In genomic region chr6:154537486-154537885, GRCh38 we compare ENCODE assay signal across 20 cellular contexts. TPM values are rescaled to one million over a fixed set of nuclear protein-coding genes. Genes with fewer than 3 reads are reported as not detected.
A peak's percentile ranks its signal among the peaks of the same experiment; 100 is the strongest.
DNase-seq lines count a peak whose midpoint lies in the region; ATAC-seq, FAIRE-seq and TF ChIP-seq lines count a peak whose summit lies in the region.
"Had no signal": no experiment of that assay in that cellular context is flagged by ENCODE, and none has a peak within 500 bp of the region (broad histone marks: within the 10 kb centered on the region; RNA-seq: fewer than 3 reads in every experiment).

No MANE protein-coding gene starts in this region.

- BruUV-seq in K562 (replicated peaks; lab: Mats Ljungman, UMichigan): no TSS peak

- H3K27ac ChIP-seq in K562 (ENCODE audit: extremely low read depth, low read depth, low read length): no peak overlapping the region
- H3K27ac ChIP-seq in mesenchymal stem cell (ENCODE audit: low read length, poor library complexity, severe bottlenecking): no peak overlapping the region
- no peak overlapping the region for H3K27ac ChIP-seq in smooth muscle cell (ENCODE audit: low read depth)
- H3K27ac ChIP-seq in Peyer's patch: peak overlapping the region in 2 of 4 donors; percentile 15 to 47
- H3K27ac ChIP-seq: 22Rv1, gastroesophageal sphincter, skin epidermis, tibial artery had no signal

- H2BK12ac ChIP-seq in mesenchymal stem cell (ENCODE audit: low read length in 2 of 2): peak overlapping the region in 1 of 2 experiments; percentile 64

- H4K91ac ChIP-seq in mesenchymal stem cell (ENCODE audit: low read length): peak overlapping the region; percentile 39

- H2BK15ac ChIP-seq in mesenchymal stem cell (ENCODE audit: low read depth, poor library complexity, severe bottlenecking): no peak overlapping the region

- H3K18ac ChIP-seq in mesenchymal stem cell (ENCODE audit: low read depth in 1 of 2, low read length in 2 of 2): peak overlapping the region; percentile 83 to 84

- H3K9me3 ChIP-seq in K562 (replicated peaks; ENCODE audit: control insufficient read depth, insufficient read depth, low read depth, low read length): no peaks in the 10 kb centered on the region
- no peaks in the 10 kb centered on the region for H3K9me3 ChIP-seq in mesenchymal stem cell (ENCODE audit: control insufficient read depth, low read length)
- no peaks in the 10 kb centered on the region for H3K9me3 ChIP-seq in smooth muscle cell (replicated peaks; ENCODE audit: low read depth)
- H3K9me3 ChIP-seq in Peyer's patch: no peaks in the 10 kb centered on the region
- H3K9me3 ChIP-seq: gastroesophageal sphincter, tibial artery had no signal

- H3K4me3 ChIP-seq in K562 (no peak overlapping the region), mesenchymal stem cell (ENCODE audit: insufficient read depth in 1 of 2, low read depth in 1 of 2, low read length in 2 of 2) (no peak overlapping the region), smooth muscle cell (peak overlapping the region; percentile 16), Peyer's patch (no peak overlapping the region)
- H3K4me3 ChIP-seq: gastroesophageal sphincter, skin epidermis, tibial artery had no signal

- H3K27me3 ChIP-seq in K562 (ENCODE audit: control insufficient read depth in 2 of 2, insufficient read depth in 2 of 2, low read length in 2 of 2) (no peaks in the 10 kb centered on the region), mesenchymal stem cell (ENCODE audit: control insufficient read depth in 1 of 2, insufficient read depth in 1 of 2, low read length in 2 of 2) (peaks cover 0 to 6% of the 10 kb centered on the region in 2 experiments), smooth muscle cell (ENCODE audit: low read depth) (no peaks in the 10 kb centered on the region), Peyer's patch (no peaks in the 10 kb centered on the region)
- H3K27me3 ChIP-seq: gastroesophageal sphincter, tibial artery had no signal

- no peak for TF ChIP-seq POLR2A in K562 (conservative IDR thresholded peaks at IDR 0.05)
- TF ChIP-seq POLR2A in Peyer's patch (IDR thresholded peaks at IDR 0.05): no peak

- peak overlapping the region; percentile 69 for H4K8ac ChIP-seq in mesenchymal stem cell (ENCODE audit: low read length)

- no peaks in the 10 kb centered on the region for H3K9me1 ChIP-seq in K562 (ENCODE audit: control insufficient read depth, insufficient read depth, low read length)

- peak; percentile 40 for ATAC-seq in K562
- no peak for ATAC-seq in stimulated activated naive B cell treated with anti-CD40 and anti-IgM and Interleukin-4, amounts not matched to agents 10 μg/mL and 1 μg/mL and 100 μg/mL, for 72 hours (replicated peaks)
- no peak for ATAC-seq in HG03457 (IDR thresholded peaks at IDR 0.05; ENCODE audit: unreplicated experiment)
- ATAC-seq: gastroesophageal sphincter, Panc1 had no signal

- H3K36me3 ChIP-seq in K562 (ENCODE audit: control insufficient read depth, insufficient read depth, low read length) (no peaks in the 10 kb centered on the region), mesenchymal stem cell (ENCODE audit: control insufficient read depth in 1 of 2, insufficient read depth in 2 of 2, low read depth in 1 of 2, low read length in 2 of 2) (no peaks in the 10 kb centered on the region), smooth muscle cell (ENCODE audit: low read depth) (no peaks in the 10 kb centered on the region), Peyer's patch (no peaks in the 10 kb centered on the region)
- H3K36me3 ChIP-seq: gastroesophageal sphincter, tibial artery had no signal

- H3K23ac ChIP-seq in mesenchymal stem cell (ENCODE audit: low read length in 2 of 2): no peak overlapping the region

- no peak for TF ChIP-seq EP300 in K562 (IDR thresholded peaks at IDR 0.05; ENCODE audit: low read length)

- POLR2A ChIA-PET in K562 (lab: Yijun Ruan, JAX): no interaction called here

- peak; percentile 16 for DNase-seq in DMS153 treated with DMSO at 0.1 percent for 48 hours (lab: John Stamatoyannopoulos, UW; ENCODE audit: unreplicated experiment)
- DNase-seq in DMS153 (lab: John Stamatoyannopoulos, UW): no peak
- no peak for DNase-seq in K562 (ENCODE audit: extremely low read depth in 1 of 4, low spot score in 3 of 4)
- DNase-seq in mesenchymal stem cell: peak; percentile 7
- no peak for DNase-seq in smooth muscle cell (lab: John Stamatoyannopoulos, UW; ENCODE audit: unreplicated experiment)
- no peak for DNase-seq in stimulated activated naive B cell treated with anti-CD40 and anti-IgM and Interleukin-4, amounts not matched to agents 10 μg/mL and 1 μg/mL and 100 μg/mL, for 72 hours
- DNase-seq in Peyer's patch: no peak
- DNase-seq: activated CD4-positive, alpha-beta T cell treated with anti-CD3 and anti-CD28 coated beads, Interleukin-2, amount 50 U/mL, for 4 hours; activated naive CD8-positive, alpha-beta T cell treated with anti-CD3 and anti-CD28 coated beads for 36 hours; activated T-cell treated with anti-CD3 and anti-CD28 coated beads, Interleukin-2, amount 50 U/mL, for 1 hour; DMS79; NCI-H187; NCI-H524 treated with DMSO at 0.1 percent for 48 hours; tibial artery had no signal

- intact Hi-C loops in K562 (cut with micrococcal nuclease): no loop called here

- peak overlapping the region in 1 of 2 experiments; percentile 64 for H3K4ac ChIP-seq in mesenchymal stem cell (ENCODE audit: low read depth in 1 of 2, low read length in 2 of 2)

- H3K14ac ChIP-seq in mesenchymal stem cell (ENCODE audit: low read length in 2 of 2): peak overlapping the region in 1 of 2 experiments; percentile 71

- peaks cover 0 to 4% of the 10 kb centered on the region in 2 donors for H3K27me3 Mint-ChIP-seq in stimulated activated naive B cell treated with anti-CD40 and anti-IgM and Interleukin-4, amounts not matched to agents 10 μg/mL and 1 μg/mL and 100 μg/mL, for 72 hours
- H3K27me3 Mint-ChIP-seq: activated naive CD8-positive, alpha-beta T cell treated with anti-CD3 and anti-CD28 coated beads for 36 hours; dendritic cell treated with granulocyte-macrophage colony-stimulating factor and Interleukin-4, amounts not matched to agents 40 ng/mL and 50 ng/mL, for 4 days had no signal

- H2BK120ac ChIP-seq in mesenchymal stem cell (ENCODE audit: low read depth, low read length): no peak overlapping the region

- no peak overlapping the region for H2AK5ac ChIP-seq in mesenchymal stem cell (ENCODE audit: low read length, severe bottlenecking)

- H3F3A ChIP-seq in smooth muscle cell (ENCODE audit: low read depth): no peaks in the 10 kb centered on the region

- no peak overlapping the region for H3K4me3 Mint-ChIP-seq in stimulated activated naive B cell treated with anti-CD40 and anti-IgM and Interleukin-4, amounts not matched to agents 10 μg/mL and 1 μg/mL and 100 μg/mL, for 72 hours
- H3K4me3 Mint-ChIP-seq: activated naive CD8-positive, alpha-beta T cell treated with anti-CD3 and anti-CD28 coated beads for 36 hours; dendritic cell treated with granulocyte-macrophage colony-stimulating factor and Interleukin-4, amounts not matched to agents 40 ng/mL and 50 ng/mL, for 4 days had no signal

- H3K9me3 Mint-ChIP-seq in stimulated activated naive B cell treated with anti-CD40 and anti-IgM and Interleukin-4, amounts not matched to agents 10 μg/mL and 1 μg/mL and 100 μg/mL, for 72 hours: no peaks in the 10 kb centered on the region
- H3K9me3 Mint-ChIP-seq: activated naive CD8-positive, alpha-beta T cell treated with anti-CD3 and anti-CD28 coated beads for 36 hours; dendritic cell treated with granulocyte-macrophage colony-stimulating factor and Interleukin-4, amounts not matched to agents 40 ng/mL and 50 ng/mL, for 4 days had no signal

- no peak overlapping the region for H3K4me2 ChIP-seq in K562 (ENCODE audit: insufficient read depth, low read length)
- H3K4me2 ChIP-seq in mesenchymal stem cell (ENCODE audit: low read length, poor library complexity, severe bottlenecking): no peak overlapping the region
- H3K4me2 ChIP-seq in smooth muscle cell: peak overlapping the region; percentile 13

- H2BK5ac ChIP-seq in mesenchymal stem cell (ENCODE audit: low read depth, low read length, poor library complexity, severe bottlenecking): no peak overlapping the region

- H3K9ac ChIP-seq in K562 (ENCODE audit: insufficient read depth in 1 of 2, low read depth in 2 of 2, low read length in 2 of 2) (peak overlapping the region in 1 of 2 experiments; percentile 72; a peak in 1 of 4 replicates), mesenchymal stem cell (ENCODE audit: low read length) (no peak overlapping the region), smooth muscle cell (ENCODE audit: low read depth) (no peak overlapping the region)

- in situ Hi-C loops in K562 (cut with MboI): no loop called here

- H3K4me1 ChIP-seq in K562 (replicated peaks in 1 of 2; ENCODE audit: control insufficient read depth in 2 of 2, insufficient read depth in 2 of 2, low read length in 2 of 2) (peaks cover 7 to 11% of the 10 kb centered on the region in 2 experiments; a peak in 3 of 5 replicates), mesenchymal stem cell (ENCODE audit: control insufficient read depth, insufficient read depth, low read depth, low read length) (peaks cover 8% of the 10 kb centered on the region), smooth muscle cell (ENCODE audit: low read depth) (peaks cover 27% of the 10 kb centered on the region), Peyer's patch (peaks cover 0 to 18% (median 0%) of the 10 kb centered on the region in 4 donors)
- H3K4me1 ChIP-seq: gastroesophageal sphincter had no signal

- H3K79me2 ChIP-seq in K562 (ENCODE audit: control insufficient read depth, insufficient read depth, low read length) (no peaks in the 10 kb centered on the region), smooth muscle cell (ENCODE audit: low read depth) (no peaks in the 10 kb centered on the region)

- 61% methylated on average over 8 of the region's 8 CpGs for WGBS in K562 (ENCODE audit: insufficient coverage, low coverage, missing lambda C conversion rate)
- WGBS in mesenchymal stem cell: 0% methylated on average over 1 of the region's 8 CpGs
- 24% methylated on average over 8 of the region's 8 CpGs for WGBS in smooth muscle cell (ENCODE audit: low lambda C conversion rate)

- no peak overlapping the region for H3K27ac Mint-ChIP-seq in stimulated activated naive B cell treated with anti-CD40 and anti-IgM and Interleukin-4, amounts not matched to agents 10 μg/mL and 1 μg/mL and 100 μg/mL, for 72 hours
- H3K27ac Mint-ChIP-seq: activated naive CD8-positive, alpha-beta T cell treated with anti-CD3 and anti-CD28 coated beads for 36 hours; dendritic cell treated with granulocyte-macrophage colony-stimulating factor and Interleukin-4, amounts not matched to agents 40 ng/mL and 50 ng/mL, for 4 days had no signal

- H3K79me1 ChIP-seq in mesenchymal stem cell (replicated peaks; ENCODE audit: low read length, poor library complexity, severe bottlenecking): no peaks in the 10 kb centered on the region

- CTCF ChIA-PET in K562 (lab: Yijun Ruan, JAX; ENCODE audit: low intra/inter-chr PET ratio): no interaction called here

- H2AFZ ChIP-seq in K562 (ENCODE audit: low read depth, low read length): peak overlapping the region; percentile 63
- H2AFZ ChIP-seq in mesenchymal stem cell (ENCODE audit: low read depth, low read length): peak overlapping the region; percentile 88
- H2AFZ ChIP-seq in smooth muscle cell (ENCODE audit: low read depth): peak overlapping the region; percentile 34

- H3K36me3 Mint-ChIP-seq in stimulated activated naive B cell treated with anti-CD40 and anti-IgM and Interleukin-4, amounts not matched to agents 10 μg/mL and 1 μg/mL and 100 μg/mL, for 72 hours: no peaks in the 10 kb centered on the region
- H3K36me3 Mint-ChIP-seq: activated naive CD8-positive, alpha-beta T cell treated with anti-CD3 and anti-CD28 coated beads for 36 hours had no signal

- H3K4me1 Mint-ChIP-seq in stimulated activated naive B cell treated with anti-CD40 and anti-IgM and Interleukin-4, amounts not matched to agents 10 μg/mL and 1 μg/mL and 100 μg/mL, for 72 hours: no peaks in the 10 kb centered on the region
- H3K4me1 Mint-ChIP-seq: activated naive CD8-positive, alpha-beta T cell treated with anti-CD3 and anti-CD28 coated beads for 36 hours had no signal

- H4K20me1 ChIP-seq in K562 (replicated peaks; ENCODE audit: control insufficient read depth, insufficient read depth, low read length) (no peaks in the 10 kb centered on the region), smooth muscle cell (ENCODE audit: low read depth) (no peaks in the 10 kb centered on the region)

- no peak for TF ChIP-seq RAD21 in K562 (CRISPR knock-in tag; conservative IDR thresholded peaks at IDR 0.05 in 1 of 2, IDR thresholded peaks at IDR 0.05 in 1 of 2)

- FAIRE-seq in K562 (lab: Jason Lieb, UNC): no peak

- TF ChIP-seq CTCF in K562 (IDR thresholded peaks at IDR 0.05 in 2 of 3, conservative IDR thresholded peaks at IDR 0.05 in 1 of 3; ENCODE audit: insufficient read depth in 2 of 3, low read depth in 1 of 3, low read length in 3 of 3) (no peak), smooth muscle cell (IDR thresholded peaks at IDR 0.05; ENCODE audit: borderline replicate concordance, insufficient read depth, poor library complexity, severe bottlenecking) (no peak), Peyer's patch (IDR thresholded peaks at IDR 0.05) (no peak)

RNA-seq across cellular contexts. Expression of gene CNKSR3, which starts 27.0 kb away (rescaled TPM):
- 10.5 and 14.3 TPM in 2 replicates for total RNA-seq in K562 (2011; cell fraction: chromatin; rRNA removed; ENCODE audit: low replicate concordance)
- total RNA-seq in K562 (2011; cell fraction: nucleolus; rRNA removed): 4.2 and 4.6 TPM in 2 replicates
- total RNA-seq in K562 (2011; cell fraction: nucleoplasm; rRNA removed): 7.0 and 15.1 TPM in 2 replicates
- 6.7 and 11.6 TPM in 2 replicates for total RNA-seq in K562 (2014; rRNA removed)
- total RNA-seq in K562 (2014; rRNA removed; fragmentation: Illumina TruSeq; extraction: Trizol): 19.4 and 20.6 TPM in 2 replicates
- total RNA-seq in K562 (2015; rRNA removed; fragmentation: Illumina TruSeq; extraction: Trizol): 17.4 and 18.6 TPM in 2 replicates
- 25.7 and 27.9 TPM in 2 replicates for total RNA-seq in K562 (2021)
- 7.1 and 8.1 TPM in 2 replicates for polyA plus RNA-seq in K562 (2011; rRNA removed)
- polyA plus RNA-seq in K562 (2011; cell fraction: cytosol; rRNA removed): 4.9 and 5.0 TPM in 2 replicates
- polyA plus RNA-seq in K562 (2011; cell fraction: nucleus; rRNA removed): 5.8 and 8.4 TPM in 2 replicates
- 5.2 and 13.5 TPM in 2 replicates for polyA plus RNA-seq in K562 (2012)
- polyA plus RNA-seq in K562 (2014; fragmentation: Illumina TruSeq; extraction: Trizol): 24.2 and 29.6 TPM in 2 replicates
- polyA plus RNA-seq in K562 (2014; fragmentation: Nextera tagmentation; extraction: Ambion mirVana): 1 to 10 TPM; 4.5 to 5.3 TPM
- 9.5 and 9.7 TPM in 2 replicates for polyA plus RNA-seq in K562 (2014; rRNA removed)
- polyA minus RNA-seq in K562 (2011; rRNA and poly(A)+ RNA removed): 11.9 and 12.1 TPM in 2 replicates
- polyA minus RNA-seq in K562 (2011; cell fraction: cytosol; rRNA and poly(A)+ RNA removed): 5.2 and 6.2 TPM in 2 replicates
- 3.0 and 5.4 TPM in 2 replicates for polyA minus RNA-seq in K562 (2011; cell fraction: nucleus; rRNA and poly(A)+ RNA removed)
- 5.2 TPM for polyA plus RNA-seq in mesenchymal stem cell (2013, experiment 1 of 2)
- 5.6 TPM for polyA plus RNA-seq in mesenchymal stem cell (2013, experiment 2 of 2)
- 5.0 and 5.1 TPM in 2 replicates for total RNA-seq in smooth muscle cell
- polyA plus RNA-seq in smooth muscle cell: 4.5 and 5.5 TPM in 2 replicates
- total RNA-seq in Peyer's patch: 10 to 100 TPM; 29.6 to 34.5 (median 30.1) TPM

Comparison
In these comparisons a context has a peak if more than half of its experiments do, and no peak if none do; other contexts are left out.
1. DNase-seq: peak in DMS153 treated with DMSO at 0.1 percent for 48 hours (single experiment) and mesenchymal stem cell (single experiment); none in DMS153 (single experiment), K562 (0 of 4), smooth muscle cell (single experiment), stimulated activated naive B cell treated with anti-CD40 and anti-IgM and Interleukin-4, amounts not matched to agents 10 μg/mL and 1 μg/mL and 100 μg/mL, for 72 hours (single experiment) and Peyer's patch (0 of 3).
2. H2AFZ ChIP-seq: peak in every context shown above with its lines; median percentile 88 in mesenchymal stem cell; 63 in K562; 34 in smooth muscle cell.